Comparison of ENCODE assay signal across 15 cellular contexts in the genomic region with DNA sequence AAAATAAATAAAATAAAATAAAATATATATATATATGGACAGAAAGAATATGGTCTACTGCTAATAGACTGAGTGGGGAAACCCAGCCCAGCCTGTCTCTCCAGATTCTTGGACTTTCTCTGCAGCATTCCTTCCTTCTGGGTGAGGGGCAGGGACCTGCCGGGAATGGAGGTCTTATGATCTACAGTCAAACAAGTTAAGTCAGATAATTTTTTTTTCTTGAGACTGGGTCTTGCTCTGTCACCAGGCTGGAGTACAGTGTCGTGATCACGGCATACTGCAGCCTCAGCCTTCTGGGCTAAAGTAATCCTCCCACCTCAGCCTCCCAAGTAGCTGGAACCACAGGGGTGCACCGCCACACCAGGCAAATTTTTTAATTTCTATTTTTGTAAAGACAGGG. TPM values are rescaled to one million over a fixed set of nuclear protein-coding genes. Genes with fewer than 3 reads are reported as not detected.
DNase-seq lines count a peak whose midpoint lies in the region; ATAC-seq and TF ChIP-seq lines count a peak whose summit lies in the region.
"Had no signal": no experiment of that assay in that cellular context is flagged by ENCODE, and none has a peak within 500 bp of the region (broad histone marks: within the 10 kb centered on the region; RNA-seq: fewer than 3 reads in every experiment).

No MANE protein-coding gene starts in this region.

- no peak for ATAC-seq in activated CD8-positive, alpha-beta memory T cell treated with anti-CD3 and anti-CD28 coated beads, Interleukin-2, amount 10 ng/mL, durations not matched to agents 7 days and 5 days
- no peak for ATAC-seq in sciatic nerve
- no peak for ATAC-seq in HG03280 (IDR thresholded peaks at IDR 0.05; ENCODE audit: unreplicated experiment)
- ATAC-seq: GM12878, GM23338 had no signal

- H3K4me3 ChIP-seq in coronary artery: no peak overlapping the region
- H3K4me3 ChIP-seq: BLaER1 treated with 17β-estradiol and CSF1 and Interleukin-3, amounts not matched to agents 10 nM and 100 nM; GM12878; GM23338; HAP-1 had no signal

- CTCF ChIA-PET in activated CD8-positive, alpha-beta memory T cell treated with anti-CD3 and anti-CD28 coated beads, Interleukin-2, amount 10 ng/mL, durations not matched to agents 7 days and 5 days (lab: Charles Lee): interaction anchor here (0.5 to 4.0 kb wide), 15 partner anchors 11 to 302 kb away, joined by 3 to 71 read pairs (median 9); no protein-coding TSS in a partner anchor

- H3K27ac Mint-ChIP-seq in activated CD8-positive, alpha-beta memory T cell treated with anti-CD3 and anti-CD28 coated beads, Interleukin-2, amount 10 ng/mL, durations not matched to agents 7 days and 5 days: no peak overlapping the region
- no peak overlapping the region for H3K27ac Mint-ChIP-seq in osteocyte (ENCODE audit: unreplicated experiment)
- H3K27ac Mint-ChIP-seq: CD4-positive, CD25-positive, alpha-beta regulatory T cell; GM23338 had no signal

- H3K27ac ChIP-seq in coronary artery: no peak overlapping the region
- H3K27ac ChIP-seq: BLaER1 treated with 17β-estradiol and CSF1 and Interleukin-3, amounts not matched to agents 10 nM and 100 nM; HL-60 had no signal

- H3K4me1 Mint-ChIP-seq in activated CD8-positive, alpha-beta memory T cell treated with anti-CD3 and anti-CD28 coated beads, Interleukin-2, amount 10 ng/mL, durations not matched to agents 7 days and 5 days: peaks cover 11% of the 10 kb centered on the region
- H3K4me1 Mint-ChIP-seq in osteocyte (ENCODE audit: unreplicated experiment): peaks cover 24% of the 10 kb centered on the region

- TF ChIP-seq CTCF in coronary artery (IDR thresholded peaks at IDR 0.05): no peak
- TF ChIP-seq CTCF in osteocyte (IDR thresholded peaks at IDR 0.05): no peak

- peaks cover 4% of the 10 kb centered on the region for H3K27me3 Mint-ChIP-seq in activated CD8-positive, alpha-beta memory T cell treated with anti-CD3 and anti-CD28 coated beads, Interleukin-2, amount 10 ng/mL, durations not matched to agents 7 days and 5 days
- H3K27me3 Mint-ChIP-seq in osteocyte (ENCODE audit: unreplicated experiment): peaks cover under 1% of the 10 kb centered on the region

- no peaks in the 10 kb centered on the region for H3K36me3 Mint-ChIP-seq in activated CD8-positive, alpha-beta memory T cell treated with anti-CD3 and anti-CD28 coated beads, Interleukin-2, amount 10 ng/mL, durations not matched to agents 7 days and 5 days
- H3K36me3 Mint-ChIP-seq in osteocyte (ENCODE audit: unreplicated experiment): peaks cover under 1% of the 10 kb centered on the region
- H3K36me3 Mint-ChIP-seq: CD4-positive, CD25-positive, alpha-beta regulatory T cell had no signal

- intact Hi-C loops in sciatic nerve (cut with DNase I): no loop called here

- H3K4me3 Mint-ChIP-seq in activated CD8-positive, alpha-beta memory T cell treated with anti-CD3 and anti-CD28 coated beads, Interleukin-2, amount 10 ng/mL, durations not matched to agents 7 days and 5 days: no peak overlapping the region
- no peak overlapping the region for H3K4me3 Mint-ChIP-seq in osteocyte (ENCODE audit: unreplicated experiment)
- H3K4me3 Mint-ChIP-seq: CD4-positive, CD25-positive, alpha-beta regulatory T cell; GM23338 had no signal

- DNase-seq in activated CD8-positive, alpha-beta memory T cell treated with anti-CD3 and anti-CD28 coated beads, Interleukin-2, amount 10 ng/mL, durations not matched to agents 7 days and 5 days: peak; percentile 25
- DNase-seq in activated CD8-positive, alpha-beta memory T cell treated with anti-CD3 and anti-CD28 coated beads, Interleukin-2, amount 50 U/mL, for 4 hours: no peak
- DNase-seq in coronary artery (ENCODE audit: low spot score) (peak; percentile 68), osteocyte (ENCODE audit: extremely low spot score, unreplicated experiment) (peak; percentile 32), sciatic nerve (ENCODE audit: low spot score) (no peak), NCI-H1092 (lab: John Stamatoyannopoulos, UW) (no peak)
- DNase-seq: 8988T; CD4-positive, CD25-positive, alpha-beta regulatory T cell; DMS53 had no signal

- no peaks in the 10 kb centered on the region for H3K9me3 Mint-ChIP-seq in activated CD8-positive, alpha-beta memory T cell treated with anti-CD3 and anti-CD28 coated beads, Interleukin-2, amount 10 ng/mL, durations not matched to agents 7 days and 5 days (ENCODE audit: low read depth)
- no peaks in the 10 kb centered on the region for H3K9me3 Mint-ChIP-seq in osteocyte (ENCODE audit: unreplicated experiment)
- H3K9me3 Mint-ChIP-seq: GM23338 had no signal

RNA-seq across cellular contexts. Expression of a gene that starts 33.5 kb away (rescaled TPM):
- 1 to 10 TPM; 1.6 to 2.1 TPM for total RNA-seq in activated CD8-positive, alpha-beta memory T cell treated with anti-CD3 and anti-CD28 coated beads, Interleukin-2, amount 10 ng/mL, durations not matched to agents 7 days and 5 days
- total RNA-seq in osteocyte: 1.6 and 3.1 TPM in 2 replicates
- 5.1 TPM for total RNA-seq in sciatic nerve
- total RNA-seq: CD4-positive, CD25-positive, alpha-beta regulatory T cell had no signal

RNA-seq across cellular contexts. Expression of a gene that starts 53.1 kb away (rescaled TPM):
- total RNA-seq in activated CD8-positive, alpha-beta memory T cell treated with anti-CD3 and anti-CD28 coated beads, Interleukin-2, amount 10 ng/mL, durations not matched to agents 7 days and 5 days: 10 to 100 TPM; 30.1 to 34.9 TPM
- total RNA-seq in osteocyte (92.3 and 94.8 TPM in 2 replicates), sciatic nerve (63.8 TPM)

Comparison
In these comparisons a context has a peak if more than half of its experiments do, and no peak if none do; other contexts are left out.
1. DNase-seq: peak in activated CD8-positive, alpha-beta memory T cell treated with anti-CD3 and anti-CD28 coated beads, Interleukin-2, amount 10 ng/mL, durations not matched to agents 7 days and 5 days (single experiment), coronary artery (single experiment) and osteocyte (single experiment); none in activated CD8-positive, alpha-beta memory T cell treated with anti-CD3 and anti-CD28 coated beads, Interleukin-2, amount 50 U/mL, for 4 hours (single experiment), sciatic nerve (single experiment) and NCI-H1092 (single experiment).